In the genomic region with DNA sequence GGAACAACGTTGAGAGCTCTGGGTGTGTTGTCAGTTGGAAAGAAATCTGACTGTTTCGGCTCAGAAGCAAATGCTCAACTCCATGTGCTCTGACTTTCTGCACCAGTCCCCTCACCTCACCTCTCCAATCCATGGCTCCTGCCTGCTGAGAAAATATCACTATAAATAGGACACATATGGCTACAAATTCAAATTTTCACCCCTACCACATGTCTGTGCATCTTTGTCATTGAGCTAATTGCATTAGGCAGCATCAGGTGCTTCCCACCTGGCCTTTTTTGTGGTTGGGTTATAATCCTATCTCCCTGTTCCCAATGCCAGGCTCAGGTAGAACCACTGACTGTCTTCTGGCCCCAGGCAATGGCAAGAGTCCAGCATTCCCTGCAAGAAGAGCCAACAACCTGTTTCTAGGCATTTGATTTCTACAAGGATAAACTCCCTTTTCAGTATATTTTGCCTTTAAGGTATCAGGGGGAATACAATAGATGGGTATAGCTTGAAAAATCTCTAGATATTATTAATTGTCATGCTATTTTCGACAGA, we compare ENCODE assay signal across 1 cellular context.
TF ChIP-seq lines count a peak whose summit lies in the region.

No MANE protein-coding gene starts in this region.

TF ChIP-seq in GM12878, 131 proteins besides CTCF, POLR2A, EP300 and RAD21 (continued from another document):
- no peak for TF ChIP-seq ZNF592 (IDR thresholded peaks at IDR 0.05)
- no peak for TF ChIP-seq MEF2B (IDR thresholded peaks at IDR 0.05; ENCODE audit: partially characterized antibody, poor library complexity, severe bottlenecking)
- TF ChIP-seq NKRF (conservative IDR thresholded peaks at IDR 0.05): no peak
- no peak for TF ChIP-seq SMC3 (IDR thresholded peaks at IDR 0.05; ENCODE audit: borderline replicate concordance, low read length)
- no peak for TF ChIP-seq CEBPB (IDR thresholded peaks at IDR 0.05; ENCODE audit: borderline replicate concordance in 1 of 2, low read depth in 2 of 2, low read length in 2 of 2)
- no peak for TF ChIP-seq RFX5 (IDR thresholded peaks at IDR 0.05; ENCODE audit: low read depth, low read length)
- no peak for TF ChIP-seq SUPT20H (IDR thresholded peaks at IDR 0.05; ENCODE audit: borderline replicate concordance, control insufficient read depth, low read depth, low read length)
